14 cellular contexts compared by ENCODE assay signal in the genomic region with DNA sequence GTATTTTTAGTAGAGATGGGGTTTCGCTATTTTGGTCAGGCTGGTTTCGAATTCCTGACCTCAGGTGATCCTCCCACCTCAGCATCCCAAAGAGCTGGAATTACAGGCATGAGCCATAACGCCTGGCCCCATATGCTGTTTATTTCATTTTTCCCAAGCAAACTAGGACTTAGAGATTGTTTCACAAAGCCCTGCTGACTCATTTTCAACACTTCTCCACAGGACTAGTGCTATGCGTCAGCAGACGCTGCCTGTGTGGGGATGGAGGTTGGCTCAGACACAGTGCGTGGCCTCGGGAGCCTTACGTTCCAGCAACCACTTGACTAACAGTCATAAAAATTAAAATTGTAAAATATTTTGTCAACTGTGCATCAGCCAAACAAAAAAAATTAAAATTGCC. TPM values are rescaled to one million over a fixed set of nuclear protein-coding genes. Genes with fewer than 3 reads are reported as not detected.
DNase-seq lines count a peak whose midpoint lies in the region; ATAC-seq and TF ChIP-seq lines count a peak whose summit lies in the region.
"Had no signal": no experiment of that assay in that cellular context is flagged by ENCODE, and none has a peak within 500 bp of the region (broad histone marks: within the 10 kb centered on the region; RNA-seq: fewer than 3 reads in every experiment).

No MANE protein-coding gene starts in this region.

- H3K36me3 ChIP-seq in breast epithelium (no peaks in the 10 kb centered on the region), vagina (no peaks in the 10 kb centered on the region)

- H3K27ac ChIP-seq in breast epithelium (no peak overlapping the region), vagina (peak overlapping the region; percentile 57)

- H3K27me3 ChIP-seq in breast epithelium (no peaks in the 10 kb centered on the region), vagina (no peaks in the 10 kb centered on the region)

- no TSS peak for BruUV-seq in MCF 10A (replicated peaks; lab: Mats Ljungman, UMichigan)

- H3K36me3 Mint-ChIP-seq in MCF 10A (ENCODE audit: insufficient read depth, unreplicated experiment), result peaks cover 12% of the 10 kb centered on the region
- peaks cover 18% of the 10 kb centered on the region for H3K36me3 Mint-ChIP-seq in activated naive CD4-positive, alpha-beta T cell treated with anti-CD3 and anti-CD28 coated beads for 36 hours (ENCODE audit: low read depth)

- H3K27me3 Mint-ChIP-seq in MCF 10A (ENCODE audit: insufficient read depth, unreplicated experiment), result no peaks in the 10 kb centered on the region
- no peaks in the 10 kb centered on the region for H3K27me3 Mint-ChIP-seq in activated naive CD4-positive, alpha-beta T cell treated with anti-CD3 and anti-CD28 coated beads for 36 hours (ENCODE audit: low read depth)
- H3K27me3 Mint-ChIP-seq: CD4-positive, alpha-beta memory T cell; stimulated activated memory B cell treated with anti-CD40 and anti-IgM and Interleukin-4, amounts not matched to agents 10 μg/mL and 1 μg/mL and 100 μg/mL, for 72 hours had no signal

- peaks cover 15% of the 10 kb centered on the region for H3K4me1 Mint-ChIP-seq in MCF 10A (ENCODE audit: insufficient read depth, unreplicated experiment)
- no peaks in the 10 kb centered on the region for H3K4me1 Mint-ChIP-seq in activated naive CD4-positive, alpha-beta T cell treated with anti-CD3 and anti-CD28 coated beads for 36 hours (ENCODE audit: low read depth)

- intact Hi-C loops in MCF 10A (cut with micrococcal nuclease), result no loop called here
- intact Hi-C loops in breast epithelium (cut with DNase I; ENCODE audit: low total_unique reads), result no loop called here
- intact Hi-C loops in left colon (cut with DNase I, micrococcal nuclease), result no loop called here
- intact Hi-C loops in vagina (cut with DNase I), result no loop called here
- intact Hi-C loops in activated naive CD4-positive, alpha-beta T cell treated with anti-CD3 and anti-CD28 coated beads for 36 hours (cut with micrococcal nuclease), result loop anchor here (5.0 kb wide), 1 partner anchor 80 kb away; no protein-coding TSS in a partner anchor

- H3K4me1 ChIP-seq in breast epithelium, result no peaks in the 10 kb centered on the region
- peaks cover 41% of the 10 kb centered on the region for H3K4me1 ChIP-seq in vagina

- POLR2A ChIA-PET in MCF 10A (lab: Yijun Ruan, JAX), result interaction anchor here (0.8 to 1.4 kb wide), 7 partner anchors 8 to 118 kb away, joined by 3 to 5 read pairs (median 3); partner anchors contain the start of genes NDUFV3 and WDR4

- H3K27ac Mint-ChIP-seq in MCF 10A (ENCODE audit: low read depth, unreplicated experiment), result no peak overlapping the region
- no peak overlapping the region for H3K27ac Mint-ChIP-seq in activated naive CD4-positive, alpha-beta T cell treated with anti-CD3 and anti-CD28 coated beads for 36 hours
- H3K27ac Mint-ChIP-seq: activated T-helper 1 cell treated with anti-CD3 and anti-CD28 coated beads, Interleukin-12 subunit alpha, Interleukin-12 subunit beta, Interleukin-2, Interleukin-4 antibody, amounts not matched to agents 30 ng/mL and 10 ng/mL and 1 ng/mL, durations not matched to agents 14 hours and 24 hours and 36 hours; stimulated activated memory B cell treated with anti-CD40 and anti-IgM and Interleukin-4, amounts not matched to agents 10 μg/mL and 1 μg/mL and 100 μg/mL, for 72 hours had no signal

- no peak overlapping the region for H3K4me3 ChIP-seq in breast epithelium
- H3K4me3 ChIP-seq in vagina, result no peak overlapping the region

- CTCF ChIA-PET in MCF 10A (lab: Yijun Ruan, JAX), result interaction anchor here (0.6 kb wide), 1 partner anchor 17 kb away, joined by 3 read pairs; no protein-coding TSS in a partner anchor
- CTCF ChIA-PET in activated naive CD4-positive, alpha-beta T cell treated with anti-CD3 and anti-CD28 coated beads for 36 hours (lab: Charles Lee), result no interaction called here

- H3K4me3 Mint-ChIP-seq in MCF 10A (ENCODE audit: unreplicated experiment), result no peak overlapping the region
- H3K4me3 Mint-ChIP-seq in activated naive CD4-positive, alpha-beta T cell treated with anti-CD3 and anti-CD28 coated beads for 36 hours, result no peak overlapping the region
- H3K4me3 Mint-ChIP-seq: activated T-helper 1 cell treated with anti-CD3 and anti-CD28 coated beads, Interleukin-12 subunit alpha, Interleukin-12 subunit beta, Interleukin-2, Interleukin-4 antibody, amounts not matched to agents 30 ng/mL and 10 ng/mL and 1 ng/mL, durations not matched to agents 14 hours and 24 hours and 36 hours; CD4-positive, alpha-beta memory T cell; stimulated activated memory B cell treated with anti-CD40 and anti-IgM and Interleukin-4, amounts not matched to agents 10 μg/mL and 1 μg/mL and 100 μg/mL, for 72 hours had no signal

- ATAC-seq in left colon, result no peak
- ATAC-seq: stimulated activated memory B cell treated with anti-CD40 and anti-IgM and Interleukin-4, amounts not matched to agents 10 μg/mL and 1 μg/mL and 100 μg/mL, for 72 hours had no signal

- TF ChIP-seq POLR2A in breast epithelium (IDR thresholded peaks at IDR 0.05) (no peak), vagina (IDR thresholded peaks at IDR 0.05) (no peak)

- DNase-seq in MCF 10A (ENCODE audit: unreplicated experiment) (peak; percentile 84), breast epithelium (ENCODE audit: low spot score in 2 of 2) (no peak), brain pericyte (ENCODE audit: low read depth, low spot score) (peak; percentile 74), left colon (peak; percentile 25 to 55), vagina (ENCODE audit: extremely low spot score in 2 of 2) (no peak), DMS53 treated with DMSO at 0.1 percent for 48 hours (lab: John Stamatoyannopoulos, UW; ENCODE audit: unreplicated experiment) (no peak), NCI-H1417 treated with DMSO at 0.1 percent for 48 hours (lab: John Stamatoyannopoulos, UW) (no peak)
- no peak for DNase-seq in activated naive CD4-positive, alpha-beta T cell treated with anti-CD3 and anti-CD28 coated beads for 36 hours
- DNase-seq: CD4-positive, alpha-beta memory T cell; glutamatergic neuron; NCI-H1092; SHP77 had no signal

- TF ChIP-seq CTCF in MCF 10A (IDR thresholded peaks at IDR 0.05; ENCODE audit: unreplicated experiment) (no peak), breast epithelium (IDR thresholded peaks at IDR 0.05) (no peak), vagina (IDR thresholded peaks at IDR 0.05) (no peak)

- H3K9me3 ChIP-seq in breast epithelium, result peaks cover 0 to 4% of the 10 kb centered on the region in 2 donors
- H3K9me3 ChIP-seq in vagina, result no peaks in the 10 kb centered on the region

- H3K9me3 Mint-ChIP-seq in MCF 10A (ENCODE audit: unreplicated experiment), result peaks cover 25% of the 10 kb centered on the region
- H3K9me3 Mint-ChIP-seq in activated naive CD4-positive, alpha-beta T cell treated with anti-CD3 and anti-CD28 coated beads for 36 hours, result peaks cover 13% of the 10 kb centered on the region

RNA-seq across cellular contexts. Expression of gene PKNOX1, which starts 22.7 kb away (rescaled TPM):
- total RNA-seq in MCF 10A (2022) (13.4 and 15.0 TPM in 2 replicates), breast epithelium (10 to 100 TPM; 11.7 to 16.4 (median 14.4) TPM), left colon (10 to 100 TPM; 12.4 to 15.3 TPM), vagina (9.8 TPM)
- total RNA-seq in activated naive CD4-positive, alpha-beta T cell treated with anti-CD3 and anti-CD28 coated beads for 36 hours, result 10 to 100 TPM; 15.1 to 17.6 TPM

Comparison
In these comparisons a context has a peak if more than half of its experiments do, and no peak if none do; other contexts are left out.
1. DNase-seq: peak in MCF 10A (single experiment), brain pericyte (single experiment) and left colon (2 of 2); none in breast epithelium (0 of 2), vagina (0 of 2), DMS53 treated with DMSO at 0.1 percent for 48 hours (single experiment), NCI-H1417 treated with DMSO at 0.1 percent for 48 hours (single experiment) and activated naive CD4-positive, alpha-beta T cell treated with anti-CD3 and anti-CD28 coated beads for 36 hours (single experiment).